In the genomic region with DNA sequence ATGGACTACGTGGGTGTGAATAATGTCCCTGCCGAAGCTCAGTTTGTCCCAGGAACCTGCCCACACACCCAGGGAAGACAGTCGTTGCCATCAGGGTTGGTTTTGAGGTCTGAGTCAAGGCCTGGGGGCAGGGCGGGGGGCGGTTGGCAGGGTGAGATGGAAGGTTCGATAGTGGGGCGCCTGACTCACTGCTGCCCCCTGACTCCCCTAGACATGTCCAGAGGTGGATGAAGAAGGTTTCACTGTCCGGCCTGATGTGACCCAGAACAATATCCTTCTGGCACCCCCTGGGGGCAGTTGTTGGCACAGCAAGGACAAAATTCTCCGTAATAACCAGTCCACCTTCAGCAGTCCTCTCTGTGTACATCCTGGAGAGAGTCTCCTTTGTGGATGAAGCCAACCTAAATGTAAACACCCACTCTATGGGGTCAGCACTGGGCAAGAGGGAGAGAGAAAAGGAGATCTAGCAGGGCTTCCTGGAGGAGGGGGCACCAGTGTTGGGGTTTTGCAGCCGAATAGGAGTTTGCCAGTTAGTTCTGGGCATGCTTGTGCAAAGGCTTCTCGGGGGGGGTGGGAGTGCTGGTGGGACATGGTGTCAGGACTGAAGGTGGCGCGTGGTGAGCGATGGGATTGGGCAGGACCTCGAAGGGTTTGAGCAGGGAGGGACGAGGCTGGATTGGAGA, we compare ENCODE assay signal across 9 cellular contexts. TPM values are rescaled to one million over a fixed set of nuclear protein-coding genes. Genes with fewer than 3 reads are reported as not detected.
A peak's percentile ranks its signal among the peaks of the same experiment; 100 is the strongest.
DNase-seq lines count a peak whose midpoint lies in the region; ATAC-seq and TF ChIP-seq lines count a peak whose summit lies in the region.
"Had no signal": no experiment of that assay in that cellular context is flagged by ENCODE, and none has a peak within 500 bp of the region (broad histone marks: within the 10 kb centered on the region; RNA-seq: fewer than 3 reads in every experiment).

No MANE protein-coding gene starts in this region.

- no peak overlapping the region for H3K4me2 ChIP-seq in MM.1S (ENCODE audit: low read depth, low read length)

- 71 to 75% methylated on average over 15 to 16 of the region's 16 CpGs for WGBS in upper lobe of left lung, 2 donors

- H3K79me2 ChIP-seq in MM.1S (ENCODE audit: low read length) = no peaks in the 10 kb centered on the region

- H3K36me3 ChIP-seq in MM.1S (replicated peaks; ENCODE audit: insufficient read depth, low read length) (no peaks in the 10 kb centered on the region), upper lobe of left lung (peaks cover 0 to under 1% (median 0%) of the 10 kb centered on the region in 4 donors)

- H3K4me3 ChIP-seq in GM12864 (ENCODE audit: low read depth, low read length) (no peak overlapping the region), MM.1S (ENCODE audit: low read length) (no peak overlapping the region), upper lobe of left lung (no peak overlapping the region)

- H3K27me3 Mint-ChIP-seq in immature natural killer cell (ENCODE audit: low read depth in 3 of 3) = peaks cover 0 to 1% (median 0%) of the 10 kb centered on the region in 3 donors
- H3K27me3 Mint-ChIP-seq: naive thymus-derived CD8-positive, alpha-beta T cell had no signal

- no peaks in the 10 kb centered on the region for H3K27me3 ChIP-seq in MM.1S (replicated peaks; ENCODE audit: insufficient read depth, low read length)
- H3K27me3 ChIP-seq in upper lobe of left lung = peaks cover 0 to 8% (median 2%) of the 10 kb centered on the region in 4 donors

- TF ChIP-seq CTCF in GM12864 (IDR thresholded peaks at IDR 0.05; ENCODE audit: low read depth, low read length, missing control alignments) = peak; percentile 65
- TF ChIP-seq CTCF in MM.1S (IDR thresholded peaks at IDR 0.05; ENCODE audit: low read length) = peak; percentile 72
- peak in 4 of 6 experiments; percentile 14 to 52 (median 32) for TF ChIP-seq CTCF in upper lobe of left lung (IDR thresholded peaks at IDR 0.05)

- H3F3A ChIP-seq in MM.1S (ENCODE audit: insufficient read depth, low read length) = no peaks in the 10 kb centered on the region

- ATAC-seq in upper lobe of left lung (ENCODE audit: low FRiP score in 2 of 2) = no peak
- ATAC-seq in HG03521 (IDR thresholded peaks at IDR 0.05; ENCODE audit: unreplicated experiment) = no peak
- no peak for ATAC-seq in activated CD4-positive, CD25-positive, alpha-beta regulatory T cell treated with anti-CD3 and anti-CD28 coated beads, Interleukin-2, amount 50 U/mL, for 24 hours

- peaks cover 9 to 12% (median 11%) of the 10 kb centered on the region in 3 donors for H3K36me3 Mint-ChIP-seq in immature natural killer cell

- peak overlapping the region in 1 of 6 donors; percentile 40 for H3K27ac Mint-ChIP-seq in immature natural killer cell

- peaks cover 6 to 14% of the 10 kb centered on the region in 2 donors for H3K4me1 Mint-ChIP-seq in immature natural killer cell

- H3K9me3 ChIP-seq in MM.1S (replicated peaks; ENCODE audit: insufficient read depth, low read length) (no peaks in the 10 kb centered on the region), upper lobe of left lung (no peaks in the 10 kb centered on the region)

- H3K9ac ChIP-seq in MM.1S (ENCODE audit: low read length) = no peak overlapping the region

- no peaks in the 10 kb centered on the region for H3K4me1 ChIP-seq in MM.1S (ENCODE audit: low read length)
- peaks cover 0 to 16% (median 13%) of the 10 kb centered on the region in 4 donors for H3K4me1 ChIP-seq in upper lobe of left lung

- TF ChIP-seq EP300 in upper lobe of left lung (IDR thresholded peaks at IDR 0.05) = no peak

- H3K27ac ChIP-seq in MM.1S (ENCODE audit: low read length) (no peak overlapping the region), upper lobe of left lung (no peak overlapping the region)

- TF ChIP-seq POLR2A in upper lobe of left lung (IDR thresholded peaks at IDR 0.05) = no peak

- H3K9me2 ChIP-seq in MM.1S (replicated peaks; ENCODE audit: insufficient read depth, low read length) = no peaks in the 10 kb centered on the region

- H3K9me3 Mint-ChIP-seq in immature natural killer cell = no peaks in the 10 kb centered on the region
- H3K9me3 Mint-ChIP-seq: naive thymus-derived CD8-positive, alpha-beta T cell had no signal

- H4K20me1 ChIP-seq in MM.1S (ENCODE audit: insufficient read depth, low read length) = no peaks in the 10 kb centered on the region

- H2AFZ ChIP-seq in MM.1S (ENCODE audit: low read length) = no peak overlapping the region

- DNase-seq in GM12864 (ENCODE audit: low read depth) (no peak), MM.1S (peak; percentile 28), immature natural killer cell (peak in 2 of 3 donors; percentile 24 to 31), upper lobe of left lung (no peak), NCI-H1092 treated with DMSO at 0.1 percent for 48 hours (lab: John Stamatoyannopoulos, UW) (no peak)
- DNase-seq in activated T-cell treated with anti-CD3 and anti-CD28 coated beads, Interleukin-2, amount 50 U/mL, for 48 hours = peak; percentile 67 to 73

- no peak overlapping the region for H3K4me3 Mint-ChIP-seq in immature natural killer cell
- H3K4me3 Mint-ChIP-seq: naive thymus-derived CD8-positive, alpha-beta T cell had no signal

RNA-seq across cellular contexts. Expression of a gene that starts 19.6 kb away (rescaled TPM):
- polyA plus RNA-seq in immature natural killer cell = not detected
- total RNA-seq in upper lobe of left lung = 1 to 10 TPM in 5 of 6 donors, not detected in 1; 1.0 to 8.8 (median 2.5) TPM
- total RNA-seq: naive thymus-derived CD8-positive, alpha-beta T cell had no signal

RNA-seq across cellular contexts. Expression of a gene that starts 24.1 kb away (rescaled TPM):
- 10 to 100 TPM in 1 of 3 donors, 1 to 10 TPM in 2; 2.0 to 27.0 (median 6.7) TPM for polyA plus RNA-seq in immature natural killer cell
- total RNA-seq in upper lobe of left lung = 10 to 100 TPM in 2 of 6 donors, 1 to 10 TPM in 4; 1.9 to 19.9 (median 8.7) TPM

RNA-seq across cellular contexts. Expression of a gene that starts 45.9 kb away (rescaled TPM):
- 1 to 10 TPM in 1 of 3 donors, under 1 TPM in 1, not detected in 1; 0.60 to 2.0 TPM for polyA plus RNA-seq in immature natural killer cell
- under 1 TPM in 1 of 6 donors, not detected in 5; 0.57 TPM for total RNA-seq in upper lobe of left lung

RNA-seq across cellular contexts. Expression of a gene that starts 56.1 kb away (rescaled TPM):
- polyA plus RNA-seq in immature natural killer cell = 10 to 100 TPM; 14.7 to 51.5 (median 17.7) TPM
- total RNA-seq in upper lobe of left lung = 10 to 100 TPM; 23.6 to 87.9 (median 63.7) TPM

Comparison
In these comparisons a context has a peak if more than half of its experiments do, and no peak if none do; other contexts are left out.
1. DNase-seq: peak in MM.1S (single experiment), activated T-cell treated with anti-CD3 and anti-CD28 coated beads, Interleukin-2, amount 50 U/mL, for 48 hours (2 of 2) and immature natural killer cell (2 of 3); none in GM12864 (single experiment), upper lobe of left lung (0 of 2) and NCI-H1092 treated with DMSO at 0.1 percent for 48 hours (single experiment).
2. Peak in every context shown above with its lines, with median percentiles within 50 percentile points of each other: CTCF ChIP-seq.